ENCODE assay signal across 1 cellular context in genomic region chr16:23901178-23902131, GRCh38.
TF ChIP-seq lines count a peak whose summit lies in the region.

No MANE protein-coding gene starts in this region.

TF ChIP-seq in K562, 482 proteins besides CTCF, POLR2A, EP300 and RAD21 (continued from another document and continues in another):
- TF ChIP-seq CUX1 (CRISPR knock-in tag; IDR thresholded peaks at IDR 0.05) (peak; percentile 93; the same call in 1 of the 2 replicates), EHMT2 (IDR thresholded peaks at IDR 0.05) (peak; percentile 71), REST (CRISPR knock-in tag; IDR thresholded peaks at IDR 0.05; ENCODE audit: low read depth) (no peak), AFF1 (IDR thresholded peaks at IDR 0.05; ENCODE audit: low read depth in 1 of 2, partially characterized antibody in 2 of 2) (peak; percentile 43 to 95), PCBP2 (IDR thresholded peaks at IDR 0.05; ENCODE audit: low read depth, low read length, poor library complexity, severe bottlenecking) (no peak), BRCA1 (IDR thresholded peaks at IDR 0.05) (no peak), BRCA1 (CRISPR knock-in tag; IDR thresholded peaks at IDR 0.05) (no peak), CEBPB (tag; IDR thresholded peaks at IDR 0.05) (peak; percentile 60), FOSL1 (tag; conservative IDR thresholded peaks at IDR 0.05) (peak; percentile 8), MLX (CRISPR knock-in tag; conservative IDR thresholded peaks at IDR 0.05) (no peak), ZBTB34 (CRISPR knock-in tag; IDR thresholded peaks at IDR 0.05) (no peak), OTX1 (CRISPR knock-in tag; IDR thresholded peaks at IDR 0.05) (no peak), TCF15 (CRISPR knock-in tag; IDR thresholded peaks at IDR 0.05) (no peak), MCM2 (IDR thresholded peaks at IDR 0.05; ENCODE audit: low read depth) (no peak), HNRNPL (IDR thresholded peaks at IDR 0.05; ENCODE audit: low read depth, low read length) (no peak), THAP7 (CRISPR knock-in tag; IDR thresholded peaks at IDR 0.05) (no peak), ZBTB8A (IDR thresholded peaks at IDR 0.05; ENCODE audit: partially characterized antibody) (no peak), HCFC1 (IDR thresholded peaks at IDR 0.05; ENCODE audit: low read depth, low read length) (no peak), ATF7 (IDR thresholded peaks at IDR 0.05) (peak; percentile 73; the same call in 1 of the 2 replicates), PYGO2 (tag; IDR thresholded peaks at IDR 0.05) (peak; percentile 69), FUS (optimal IDR thresholded peaks at IDR 0.05; ENCODE audit: low read depth, low read length) (no peak), ZEB2 (IDR thresholded peaks at IDR 0.05) (peak; percentile 68; the same call in 1 of the 2 replicates), JUNB (CRISPR knock-in tag; conservative IDR thresholded peaks at IDR 0.05) (no peak), DEAF1 (CRISPR knock-in tag; IDR thresholded peaks at IDR 0.05) (no peak), CCNT2 (IDR thresholded peaks at IDR 0.05; ENCODE audit: borderline replicate concordance, extremely low read depth, insufficient read length, low read depth, low read length) (peak; percentile 64), SREBF2 (CRISPR knock-in tag; IDR thresholded peaks at IDR 0.05) (no peak), ARNT (IDR thresholded peaks at IDR 0.05) (peak; percentile 91 to 95), ZNF511 (CRISPR knock-in tag; IDR thresholded peaks at IDR 0.05) (no peak), SNAPC5 (CRISPR knock-in tag; IDR thresholded peaks at IDR 0.05) (no peak), THRB (CRISPR knock-in tag; conservative IDR thresholded peaks at IDR 0.05) (peak; percentile 87; the same call in 1 of the 2 replicates), FOXJ2 (tag; IDR thresholded peaks at IDR 0.05) (no peak), MCM5 (IDR thresholded peaks at IDR 0.05; ENCODE audit: low read depth) (no peak), ZNF140 (CRISPR knock-in tag; IDR thresholded peaks at IDR 0.05) (no peak), TEAD2 (tag; IDR thresholded peaks at IDR 0.05) (no peak), POLR2G (IDR thresholded peaks at IDR 0.05; ENCODE audit: low read depth, low read length) (no peak), NRF1 (conservative IDR thresholded peaks at IDR 0.05 in 1 of 2, IDR thresholded peaks at IDR 0.05 in 1 of 2) (peak in 1 of 2 experiments; percentile 12; a peak in 1 of 4 replicates), ILK (tag; IDR thresholded peaks at IDR 0.05; ENCODE audit: borderline replicate concordance, low read depth) (no peak), ZNF639 (CRISPR knock-in tag; conservative IDR thresholded peaks at IDR 0.05 in 1 of 2, IDR thresholded peaks at IDR 0.05 in 1 of 2) (peak in 1 of 2 experiments; percentile 58; a peak in 1 of 4 replicates), RBM22 (IDR thresholded peaks at IDR 0.05; ENCODE audit: low read depth, low read length, poor library complexity, severe bottlenecking) (no peak), ZNF551 (CRISPR knock-in tag; IDR thresholded peaks at IDR 0.05) (no peak), ZNF3 (CRISPR knock-in tag; IDR thresholded peaks at IDR 0.05) (no peak)
